ENCODE assay signal across 8 cellular contexts in the genomic region with DNA sequence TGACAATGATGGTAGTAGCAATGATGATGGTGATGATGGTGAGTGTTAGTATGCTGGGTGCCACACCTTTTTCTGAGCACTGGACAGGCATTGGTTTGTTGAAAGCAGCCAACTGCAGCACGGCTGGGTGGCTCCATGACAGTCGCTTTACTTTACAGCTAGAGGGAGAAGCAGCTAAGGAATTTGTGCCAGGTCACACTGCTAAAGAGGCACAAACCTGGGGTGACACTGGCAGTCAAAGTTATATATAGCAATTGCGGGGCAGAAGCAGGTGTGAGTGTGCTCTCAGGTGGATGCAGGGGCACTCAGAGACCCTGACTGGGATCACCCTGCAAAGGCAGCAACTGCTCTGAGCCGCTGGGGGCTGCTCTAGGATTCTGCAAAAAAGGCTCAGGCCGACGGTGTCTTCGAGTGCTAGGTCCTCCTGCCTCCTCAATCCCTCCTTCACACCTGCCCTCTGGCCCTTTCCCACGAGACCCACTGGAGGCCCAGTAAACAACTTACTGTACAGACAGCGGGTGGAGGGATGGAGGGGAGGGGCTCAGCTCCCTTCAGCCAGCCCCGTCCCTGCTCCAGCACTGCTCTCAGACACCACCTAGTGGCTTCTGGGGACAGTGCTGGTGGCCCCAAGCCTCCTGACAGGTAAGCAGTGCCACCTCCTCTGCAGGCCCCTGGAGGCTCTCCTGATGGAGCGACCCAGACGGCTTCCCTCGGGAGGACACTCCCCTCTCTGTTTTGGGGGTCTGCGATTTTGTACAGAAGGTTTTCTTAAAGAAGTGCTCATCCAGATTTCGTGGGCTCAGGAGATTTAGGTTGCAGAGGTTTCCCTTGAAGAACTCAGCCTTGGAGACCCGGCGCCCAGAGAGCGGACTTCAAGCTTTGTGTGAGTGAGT. TPM values are rescaled to one million over a fixed set of nuclear protein-coding genes. Genes with fewer than 3 reads are reported as not detected.
A peak's percentile ranks its signal among the peaks of the same experiment; 100 is the strongest.
DNase-seq lines count a peak whose midpoint lies in the region; ATAC-seq and TF ChIP-seq lines count a peak whose summit lies in the region.

No MANE protein-coding gene starts in this region.

- POLR2A ChIA-PET in SK-N-SH (lab: Yijun Ruan, JAX), result interaction anchor here (0.6 to 1.5 kb wide), 3 partner anchors 14 to 76 kb away, joined by 4 to 8 read pairs (median 5); partner anchors contain the start of gene LAMA5

- H3K36me3 ChIP-seq in SK-N-SH (replicated peaks in 1 of 2; ENCODE audit: control insufficient read depth in 1 of 2, insufficient read depth in 2 of 2, low read length in 1 of 2), result peaks cover 3 to 6% of the 10 kb centered on the region in 2 experiments

- no peak overlapping the region for H3K27ac ChIP-seq in SK-N-SH (ENCODE audit: low read depth in 2 of 2, low read length in 1 of 2)

- no peak overlapping the region; a peak in 1 of 4 replicates for H3K4me3 ChIP-seq in SK-N-SH (ENCODE audit: low read depth in 2 of 2, low read length in 1 of 2)

- CTCF ChIA-PET in SK-N-SH (lab: Yijun Ruan, JAX), result interaction anchor here (0.6 to 5.6 kb wide), 42 partner anchors 9 to 425 kb away, joined by 3 to 127 read pairs (median 4); partner anchors contain the start of genes ADRM1, LAMA5 and OSBPL2

- H3K27me3 ChIP-seq in SK-N-SH (ENCODE audit: insufficient read depth), result no peaks in the 10 kb centered on the region

- no peaks in the 10 kb centered on the region for H3K9me3 ChIP-seq in SK-N-SH

- peaks cover 10% of the 10 kb centered on the region; the same call in 1 of the 2 replicates for H4K20me1 ChIP-seq in SK-N-SH (ENCODE audit: insufficient read depth)

- peaks cover 16% of the 10 kb centered on the region for H3F3A ChIP-seq in SK-N-SH (replicated peaks; ENCODE audit: insufficient read depth)

- ATAC-seq in GM21737 (IDR thresholded peaks at IDR 0.05; ENCODE audit: unreplicated experiment), result peak; percentile 55

- peak; percentile 86 for TF ChIP-seq CTCF in SK-N-SH (IDR thresholded peaks at IDR 0.05)

- H3K79me2 ChIP-seq in SK-N-SH (ENCODE audit: insufficient read depth), result peaks cover 64% of the 10 kb centered on the region

- WGBS in SK-N-SH (ENCODE audit: low lambda C conversion rate), result 68% methylated on average over 13 of the region's 18 CpGs

- no peak overlapping the region for H3K4me2 ChIP-seq in SK-N-SH

- no peak for TF ChIP-seq EP300 in SK-N-SH (IDR thresholded peaks at IDR 0.05; ENCODE audit: borderline replicate concordance in 1 of 2, low read depth in 1 of 2, low read length in 1 of 2)

- H3K9ac ChIP-seq in SK-N-SH, result no peak overlapping the region

- H3K4me1 ChIP-seq in SK-N-SH (ENCODE audit: control insufficient read depth in 1 of 2, insufficient read depth in 2 of 2, low read depth in 1 of 2, low read length in 1 of 2), result peaks cover 7 to 9% of the 10 kb centered on the region in 2 experiments; a peak in 2 of 4 replicates

- H3K9me2 ChIP-seq in SK-N-SH, result no peaks in the 10 kb centered on the region

- H2AFZ ChIP-seq in SK-N-SH (ENCODE audit: low read depth), result no peak overlapping the region

- DNase-seq in DMS 273 treated with DMSO at 0.1 percent for 48 hours (lab: John Stamatoyannopoulos, UW), result peak; percentile 35
- DNase-seq in NCI-H1092 treated with DMSO at 0.1 percent for 48 hours (lab: John Stamatoyannopoulos, UW), result peak; percentile 60
- DNase-seq in SK-N-SH, result peak; percentile 90
- peak; percentile 81 for DNase-seq in activated naive CD4-positive, alpha-beta T cell treated with Interleukin-2 at 50 U/mL for 16 hours
- DNase-seq in globus pallidus (ENCODE audit: low spot score), result peak; percentile 70
- peak; percentile 40 for DNase-seq in pulmonary artery endothelial cell (ENCODE audit: low read depth, low spot score)
- no peak for DNase-seq in cortex of kidney (lab: John Stamatoyannopoulos, UW)

- peak; percentile 89 for TF ChIP-seq RAD21 in SK-N-SH (IDR thresholded peaks at IDR 0.05; ENCODE audit: low read length)

TF ChIP-seq in SK-N-SH, 30 proteins besides CTCF, POLR2A, EP300 and RAD21:
- TF ChIP-seq ELF1 (IDR thresholded peaks at IDR 0.05) (no peak), SMC3 (IDR thresholded peaks at IDR 0.05; ENCODE audit: low read depth, low read length) (peak; percentile 94), YY1 (IDR thresholded peaks at IDR 0.05; ENCODE audit: low read depth) (no peak), GATA2 (CRISPR knock-in tag; IDR thresholded peaks at IDR 0.05) (no peak), TAF1 (IDR thresholded peaks at IDR 0.05; ENCODE audit: borderline replicate concordance, low read depth, low read length) (no peak), JUND (IDR thresholded peaks at IDR 0.05) (no peak), RCOR1 (IDR thresholded peaks at IDR 0.05; ENCODE audit: low read length) (0 out of 2 replicates have a peak, but pooled peaks have one; percentile 41), MEF2A (IDR thresholded peaks at IDR 0.05; ENCODE audit: borderline replicate concordance, low read depth) (no peak), MXI1 (IDR thresholded peaks at IDR 0.05; ENCODE audit: low read depth, low read length) (peak; percentile 73), POLR2AphosphoS5 (IDR thresholded peaks at IDR 0.05; ENCODE audit: low read depth, low read length) (no peak), NRF1 (IDR thresholded peaks at IDR 0.05; ENCODE audit: low read depth, low read length) (no peak)
- TF ChIP-seq, protein P1, sequence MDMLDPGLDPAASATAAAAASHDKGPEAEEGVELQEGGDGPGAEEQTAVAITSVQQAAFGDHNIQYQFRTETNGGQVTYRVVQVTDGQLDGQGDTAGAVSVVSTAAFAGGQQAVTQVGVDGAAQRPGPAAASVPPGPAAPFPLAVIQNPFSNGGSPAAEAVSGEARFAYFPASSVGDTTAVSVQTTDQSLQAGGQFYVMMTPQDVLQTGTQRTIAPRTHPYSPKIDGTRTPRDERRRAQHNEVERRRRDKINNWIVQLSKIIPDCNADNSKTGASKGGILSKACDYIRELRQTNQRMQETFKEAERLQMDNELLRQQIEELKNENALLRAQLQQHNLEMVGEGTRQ (IDR thresholded peaks at IDR 0.05; ENCODE audit: borderline replicate concordance, low read depth, low read length), result no peak
- TF ChIP-seq, protein P2, sequence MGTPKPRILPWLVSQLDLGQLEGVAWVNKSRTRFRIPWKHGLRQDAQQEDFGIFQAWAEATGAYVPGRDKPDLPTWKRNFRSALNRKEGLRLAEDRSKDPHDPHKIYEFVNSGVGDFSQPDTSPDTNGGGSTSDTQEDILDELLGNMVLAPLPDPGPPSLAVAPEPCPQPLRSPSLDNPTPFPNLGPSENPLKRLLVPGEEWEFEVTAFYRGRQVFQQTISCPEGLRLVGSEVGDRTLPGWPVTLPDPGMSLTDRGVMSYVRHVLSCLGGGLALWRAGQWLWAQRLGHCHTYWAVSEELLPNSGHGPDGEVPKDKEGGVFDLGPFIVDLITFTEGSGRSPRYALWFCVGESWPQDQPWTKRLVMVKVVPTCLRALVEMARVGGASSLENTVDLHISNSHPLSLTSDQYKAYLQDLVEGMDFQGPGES (IDR thresholded peaks at IDR 0.05; ENCODE audit: low read depth, low read length), result no peak
TF ChIP-seq in SK-N-SH: peak in this region for 3.

RNA-seq across cellular contexts. Expression of gene RPS21, which starts 4.4 kb away (rescaled TPM):
- polyA plus RNA-seq in SK-N-SH (2012; rRNA removed), result 11,376 and 16,625 TPM in 2 replicates
- 13,224 and 13,754 TPM in 2 replicates for polyA plus RNA-seq in SK-N-SH (2012; cell fraction: cytosol; rRNA removed)
- polyA plus RNA-seq in SK-N-SH (2012; cell fraction: nucleus; rRNA removed), result 2,698 and 3,651 TPM in 2 replicates
- 478 and 921 TPM in 2 replicates for total RNA-seq in pulmonary artery endothelial cell

RNA-seq across cellular contexts. Expression of gene LAMA5, which starts 15.4 kb away (rescaled TPM):
- 16.1 and 27.2 TPM in 2 replicates for polyA plus RNA-seq in SK-N-SH (2012; rRNA removed)
- polyA plus RNA-seq in SK-N-SH (2012; cell fraction: cytosol; rRNA removed), result 9.9 and 17.8 TPM in 2 replicates
- 127 and 252 TPM in 2 replicates for polyA plus RNA-seq in SK-N-SH (2012; cell fraction: nucleus; rRNA removed)
- total RNA-seq in pulmonary artery endothelial cell, result 54.0 and 60.6 TPM in 2 replicates

RNA-seq across cellular contexts. Expression of gene CABLES2, which starts 24.5 kb away (rescaled TPM):
- 4.2 and 4.8 TPM in 2 replicates for polyA plus RNA-seq in SK-N-SH (2012; rRNA removed)
- polyA plus RNA-seq in SK-N-SH (2012; cell fraction: cytosol; rRNA removed), result 2.8 and 4.3 TPM in 2 replicates
- 6.6 and 7.6 TPM in 2 replicates for polyA plus RNA-seq in SK-N-SH (2012; cell fraction: nucleus; rRNA removed)
- 1.2 and 1.4 TPM in 2 replicates for total RNA-seq in pulmonary artery endothelial cell

RNA-seq across cellular contexts. Expression of gene RBBP8NL, which starts 44.8 kb away (rescaled TPM):
- not detected in 2 replicates for polyA plus RNA-seq in SK-N-SH (2012; rRNA removed)
- 0.01 TPM in 1 of 2 replicates, not detected in the other for polyA plus RNA-seq in SK-N-SH (2012; cell fraction: cytosol; rRNA removed)
- polyA plus RNA-seq in SK-N-SH (2012; cell fraction: nucleus; rRNA removed), result not detected in 2 replicates
- total RNA-seq in pulmonary artery endothelial cell, result not detected in 2 replicates
